In genomic region chr12:97404093-97404492, GRCh38 we compare ENCODE assay signal across 17 cellular contexts. TPM values are rescaled to one million over a fixed set of nuclear protein-coding genes. Genes with fewer than 3 reads are reported as not detected.
A peak's percentile ranks its signal among the peaks of the same experiment; 100 is the strongest.
DNase-seq lines count a peak whose midpoint lies in the region; ATAC-seq, FAIRE-seq and TF ChIP-seq lines count a peak whose summit lies in the region.
"Had no signal": no experiment of that assay in that cellular context is flagged by ENCODE, and none has a peak within 500 bp of the region (broad histone marks: within the 10 kb centered on the region; RNA-seq: fewer than 3 reads in every experiment).

No MANE protein-coding gene starts in this region.

- no peaks in the 10 kb centered on the region for H3K27me3 ChIP-seq in CD4-positive, alpha-beta T cell (ENCODE audit: control insufficient read depth, insufficient read depth, low read length)

- no peak overlapping the region for H3K4me3 ChIP-seq in GM12864 (ENCODE audit: low read depth, low read length)

- DNase-seq in GM12864 (ENCODE audit: low read depth) (peak; percentile 12), urothelium cell line (ENCODE audit: low spot score) (no peak), chondrocyte (ENCODE audit: low spot score) (no peak)
- DNase-seq in CD4-positive, alpha-beta T cell, result no peak
- DNase-seq: amniotic stem cell, DMS79, NCI-H524 treated with DMSO at 0.1 percent for 48 hours had no signal

- CTCF ChIA-PET in CD4-positive, alpha-beta T cell (lab: Charles Lee), result no interaction called here

- H3K27me3 Mint-ChIP-seq in CD4-positive, alpha-beta T cell, result no peaks in the 10 kb centered on the region
- H3K27me3 Mint-ChIP-seq in chondrocyte (ENCODE audit: low read depth), result no peaks in the 10 kb centered on the region
- H3K27me3 Mint-ChIP-seq: activated CD8-positive, alpha-beta T cell treated with anti-CD3 and anti-CD28 coated beads for 36 hours had no signal

- no peaks in the 10 kb centered on the region for H3K9me3 ChIP-seq in CD4-positive, alpha-beta T cell (ENCODE audit: control insufficient read depth, low read length)

- H3K4me1 Mint-ChIP-seq in CD4-positive, alpha-beta T cell (ENCODE audit: low read depth), result no peaks in the 10 kb centered on the region
- H3K4me1 Mint-ChIP-seq in chondrocyte (ENCODE audit: low read depth), result no peaks in the 10 kb centered on the region
- H3K4me1 Mint-ChIP-seq: activated T-helper 17 cell treated with anti-CD3 and anti-CD28 coated beads, Interleukin-2, amount 50 U/mL, for 72 hours; CD14-positive monocyte; naive B cell had no signal

- no peak overlapping the region for H3K27ac ChIP-seq in CD4-positive, alpha-beta T cell (ENCODE audit: low read depth, low read length)
- H3K27ac ChIP-seq: KMS-11 had no signal

- FAIRE-seq in urothelium cell line (lab: Jason Lieb, UNC), result no peak
- FAIRE-seq: TTC549 had no signal

- TF ChIP-seq CTCF in GM12864 (IDR thresholded peaks at IDR 0.05; ENCODE audit: low read depth, low read length, missing control alignments), result no peak
- TF ChIP-seq CTCF in CD4-positive, alpha-beta T cell (IDR thresholded peaks at IDR 0.05), result no peak
- TF ChIP-seq CTCF in chondrocyte (IDR thresholded peaks at IDR 0.05), result no peak

- no peak overlapping the region for H3K4me3 Mint-ChIP-seq in CD4-positive, alpha-beta T cell
- H3K4me3 Mint-ChIP-seq in chondrocyte (ENCODE audit: unreplicated experiment), result no peak overlapping the region
- H3K4me3 Mint-ChIP-seq: activated CD8-positive, alpha-beta T cell treated with anti-CD3 and anti-CD28 coated beads for 36 hours; activated T-helper 17 cell treated with anti-CD3 and anti-CD28 coated beads, Interleukin-2, amount 50 U/mL, for 72 hours; CD14-positive monocyte; naive B cell had no signal

- H3K36me3 Mint-ChIP-seq in CD4-positive, alpha-beta T cell (ENCODE audit: low read depth), result no peaks in the 10 kb centered on the region
- H3K36me3 Mint-ChIP-seq in chondrocyte (ENCODE audit: low read depth), result no peaks in the 10 kb centered on the region
- H3K36me3 Mint-ChIP-seq: CD14-positive monocyte, naive B cell had no signal

- POLR2A ChIA-PET in CD4-positive, alpha-beta T cell (lab: Charles Lee), result no interaction called here

- ATAC-seq in GM19035 (IDR thresholded peaks at IDR 0.05; ENCODE audit: unreplicated experiment) (peak; percentile 63), HG02571 (IDR thresholded peaks at IDR 0.05; ENCODE audit: unreplicated experiment) (peak; percentile 7), HG03196 (IDR thresholded peaks at IDR 0.05; ENCODE audit: unreplicated experiment) (peak; percentile 31), GM18517 (IDR thresholded peaks at IDR 0.05; ENCODE audit: unreplicated experiment) (no peak)
- ATAC-seq in CD4-positive, alpha-beta T cell (ENCODE audit: poor library complexity), result no peak
- ATAC-seq: activated CD8-positive, alpha-beta T cell treated with anti-CD3 and anti-CD28 coated beads for 36 hours; activated T-helper 17 cell treated with anti-CD3 and anti-CD28 coated beads, Interleukin-2, amount 50 U/mL, for 72 hours had no signal

- H3K27ac Mint-ChIP-seq in CD4-positive, alpha-beta T cell, result no peak overlapping the region
- H3K27ac Mint-ChIP-seq in chondrocyte (ENCODE audit: unreplicated experiment), result no peak overlapping the region
- H3K27ac Mint-ChIP-seq: activated CD8-positive, alpha-beta T cell treated with anti-CD3 and anti-CD28 coated beads for 36 hours; activated T-helper 17 cell treated with anti-CD3 and anti-CD28 coated beads, Interleukin-2, amount 50 U/mL, for 72 hours; CD14-positive monocyte; naive B cell had no signal

- intact Hi-C loops in CD4-positive, alpha-beta T cell (cut with DNase I, micrococcal nuclease), result no loop called here

- no peaks in the 10 kb centered on the region for H3K9me3 Mint-ChIP-seq in CD4-positive, alpha-beta T cell
- no peaks in the 10 kb centered on the region for H3K9me3 Mint-ChIP-seq in chondrocyte (ENCODE audit: low read depth)
- H3K9me3 Mint-ChIP-seq: activated CD8-positive, alpha-beta T cell treated with anti-CD3 and anti-CD28 coated beads for 36 hours; activated T-helper 17 cell treated with anti-CD3 and anti-CD28 coated beads, Interleukin-2, amount 50 U/mL, for 72 hours; CD14-positive monocyte; naive B cell had no signal

RNA-seq across cellular contexts. Expression of gene RMST, which starts 58.5 kb away (rescaled TPM):
- total RNA-seq in CD4-positive, alpha-beta T cell, result not detected
- not detected in 3 replicates for total RNA-seq in chondrocyte
- total RNA-seq: activated CD8-positive, alpha-beta T cell treated with anti-CD3 and anti-CD28 coated beads for 36 hours; activated T-helper 17 cell treated with anti-CD3 and anti-CD28 coated beads, Interleukin-2, amount 50 U/mL, for 72 hours had no signal

Comparison
In these comparisons a context has a peak if more than half of its experiments do, and no peak if none do; other contexts are left out.
1. ATAC-seq: peak in GM19035 (single experiment), HG02571 (single experiment) and HG03196 (single experiment); none in CD4-positive, alpha-beta T cell (single experiment) and GM18517 (single experiment).